28 cellular contexts compared by ENCODE assay signal in the genomic region with DNA sequence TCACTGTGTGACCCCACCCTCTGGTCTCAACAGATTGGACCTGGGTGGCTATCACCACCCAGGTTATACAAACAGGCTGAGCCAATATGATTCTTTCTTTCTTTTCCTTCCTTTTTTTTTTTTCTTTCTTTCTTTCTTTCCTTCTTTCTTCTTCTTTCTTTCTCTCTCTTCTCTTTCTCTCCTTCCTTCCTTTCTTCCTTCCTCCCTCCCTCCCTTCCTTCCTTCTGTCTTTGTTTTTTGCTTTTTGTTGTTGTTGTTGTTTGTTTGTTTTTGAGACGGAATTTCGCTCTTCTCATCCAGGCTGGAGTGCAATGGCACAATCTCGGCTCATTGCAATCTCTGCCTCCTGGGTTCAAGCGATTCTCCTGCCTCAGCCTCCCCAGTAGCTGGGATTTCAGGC.
"Had no signal": no experiment of that assay in that cellular context is flagged by ENCODE, and none has a peak within 500 bp of the region (broad histone marks: within the 10 kb centered on the region; RNA-seq: fewer than 3 reads in every experiment).

No MANE protein-coding gene starts in this region.

- H3K27ac ChIP-seq: colonic mucosa, epithelial cell of prostate, esophagus squamous epithelium, gastrocnemius medialis, heart right ventricle, left lung, lower lobe of right lung had no signal

- ATAC-seq: effector memory CD8-positive, alpha-beta T cell; esophagus mucosa; gastrocnemius medialis; heart right ventricle; left cardiac atrium; left lung; left ventricle myocardium superior; lower lobe of right lung; mucosa of descending colon had no signal

- H3K4me1 ChIP-seq: colonic mucosa, esophagus squamous epithelium, gastrocnemius medialis, heart right ventricle, left lung, lower lobe of right lung had no signal

- H3K27ac Mint-ChIP-seq: dendritic cell treated with granulocyte-macrophage colony-stimulating factor and Interleukin-4, amounts not matched to agents 40 ng/mL and 50 ng/mL, for 4 days; effector memory CD8-positive, alpha-beta T cell; endodermal cell; mesothelial cell of epicardium had no signal

- DNase-seq: colonic mucosa; cortex of kidney; effector CD8-positive, alpha-beta T cell; effector memory CD8-positive, alpha-beta T cell; erythroblast; esophagus squamous epithelium; foreskin fibroblast; foreskin melanocyte; gastrocnemius medialis; glutamatergic neuron; head of caudate nucleus; heart right ventricle; hippocampal formation; left cardiac atrium; left lung; left ventricle myocardium superior; lower lobe of right lung; mesenchymal stem cell; mucosa of descending colon; naive B cell had no signal

- FAIRE-seq: endometrium, islet of Langerhans, keratinocyte had no signal

- H3K9me3 ChIP-seq: colonic mucosa, esophagus squamous epithelium, gastrocnemius medialis, heart right ventricle, left lung, lower lobe of right lung, mucosa of descending colon had no signal

- H3K36me3 Mint-ChIP-seq: mesothelial cell of epicardium had no signal

- H3K36me3 ChIP-seq: colonic mucosa, esophagus squamous epithelium, gastrocnemius medialis, heart right ventricle, left lung, lower lobe of right lung had no signal

- H3K4me3 Mint-ChIP-seq: dendritic cell treated with granulocyte-macrophage colony-stimulating factor and Interleukin-4, amounts not matched to agents 40 ng/mL and 50 ng/mL, for 4 days; effector memory CD8-positive, alpha-beta T cell; endodermal cell; mesothelial cell of epicardium; naive B cell had no signal

- H3K4me3 ChIP-seq: colonic mucosa, esophagus squamous epithelium, gastrocnemius medialis, heart right ventricle, left lung, lower lobe of right lung, mucosa of descending colon had no signal

- H3K9me3 Mint-ChIP-seq: dendritic cell treated with granulocyte-macrophage colony-stimulating factor and Interleukin-4, amounts not matched to agents 40 ng/mL and 50 ng/mL, for 4 days; effector memory CD8-positive, alpha-beta T cell; endodermal cell; mesothelial cell of epicardium had no signal

- H3K27me3 ChIP-seq: colonic mucosa had no signal

- H3K4me1 Mint-ChIP-seq: endodermal cell, mesothelial cell of epicardium had no signal
